Comparison of ENCODE assay signal across 8 cellular contexts in the genomic region with DNA sequence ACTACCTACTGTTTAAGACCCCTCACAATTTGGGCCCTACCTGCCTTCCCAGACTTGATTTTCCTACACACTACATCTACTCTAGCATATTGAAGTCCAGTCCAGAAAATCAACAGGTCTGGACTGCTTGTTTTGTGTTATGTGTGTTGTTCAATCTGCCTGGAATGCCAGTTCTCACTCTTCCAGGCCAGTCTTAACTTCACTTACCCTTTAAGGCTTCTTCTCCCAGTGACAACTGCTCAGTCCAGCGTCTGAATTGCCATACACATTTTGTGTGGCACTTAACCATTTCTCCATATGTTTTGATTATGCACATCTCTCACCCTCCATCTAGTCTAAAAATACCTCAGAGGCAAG. TPM values are rescaled to one million over a fixed set of nuclear protein-coding genes. Genes with fewer than 3 reads are reported as not detected.
DNase-seq lines count a peak whose midpoint lies in the region; ATAC-seq, FAIRE-seq and TF ChIP-seq lines count a peak whose summit lies in the region.

No MANE protein-coding gene starts in this region.

- no peaks in the 10 kb centered on the region for H4K20me1 ChIP-seq in HepG2 (ENCODE audit: insufficient read depth, low read length)

- H3K4me2 ChIP-seq in HepG2 (ENCODE audit: low read depth, low read length) = peak overlapping the region; percentile 76

- H3K4me3 Mint-ChIP-seq in activated CD8-positive, alpha-beta T cell treated with anti-CD3 and anti-CD28 coated beads, Interleukin-2, amount 10 ng/mL, durations not matched to agents 7 days and 5 days = peak overlapping the region; percentile 84

- TF ChIP-seq POLR2A in HepG2 (IDR thresholded peaks at IDR 0.05; ENCODE audit: insufficient read depth in 1 of 2, low read depth in 2 of 2, low read length in 2 of 2) (no peak), right lobe of liver (IDR thresholded peaks at IDR 0.05) (no peak)

- peak overlapping the region; percentile 40 for H3K27ac Mint-ChIP-seq in activated CD8-positive, alpha-beta T cell treated with anti-CD3 and anti-CD28 coated beads, Interleukin-2, amount 10 ng/mL, durations not matched to agents 7 days and 5 days

- peaks cover 46% of the 10 kb centered on the region for H3K4me1 ChIP-seq in HepG2 (ENCODE audit: insufficient read depth, low read length)
- H3K4me1 ChIP-seq in right lobe of liver = peaks cover 0 to 7% (median 2%) of the 10 kb centered on the region in 4 donors
- H3K4me1 ChIP-seq in iPS-15b (ENCODE audit: control insufficient read depth, insufficient read depth, low read length) = peaks cover 9% of the 10 kb centered on the region

- intact Hi-C loops in HepG2 (cut with micrococcal nuclease; ENCODE audit: unreplicated experiment) (no loop called here), right lobe of liver (cut with DNase I) (no loop called here)

- TF ChIP-seq RAD21 in HepG2 (CRISPR knock-in tag; IDR thresholded peaks at IDR 0.05) = no peak

- H3K4me1 Mint-ChIP-seq in activated CD8-positive, alpha-beta T cell treated with anti-CD3 and anti-CD28 coated beads, Interleukin-2, amount 10 ng/mL, durations not matched to agents 7 days and 5 days (ENCODE audit: low read depth) = peaks cover 43% of the 10 kb centered on the region

- FAIRE-seq in HepG2 (lab: Jason Lieb, UNC) = no peak

- CTCF ChIA-PET in HepG2 (lab: Yijun Ruan, JAX; ENCODE audit: low intra/inter-chr PET ratio, low total read pairs) = no interaction called here
- CTCF ChIA-PET in activated CD8-positive, alpha-beta T cell treated with anti-CD3 and anti-CD28 coated beads, Interleukin-2, amount 10 ng/mL, durations not matched to agents 7 days and 5 days (lab: Charles Lee) = no interaction called here

- no peak for ATAC-seq in HepG2
- ATAC-seq in right lobe of liver = no peak
- ATAC-seq in activated CD8-positive, alpha-beta T cell treated with anti-CD3 and anti-CD28 coated beads, Interleukin-2, amount 10 ng/mL, durations not matched to agents 7 days and 5 days = no peak
- ATAC-seq in GM18511 (IDR thresholded peaks at IDR 0.05; ENCODE audit: unreplicated experiment) = no peak

- POLR2A ChIA-PET in HepG2 (lab: Yijun Ruan, JAX) = no interaction called here
- POLR2A ChIA-PET in activated CD8-positive, alpha-beta T cell treated with anti-CD3 and anti-CD28 coated beads, Interleukin-2, amount 10 ng/mL, durations not matched to agents 7 days and 5 days (lab: Charles Lee) = no interaction called here

- H3K4me3 ChIP-seq in HepG2 (replicated peaks in 1 of 3; ENCODE audit: insufficient read depth in 1 of 3, low read depth in 2 of 3, low read length in 3 of 3) = peak overlapping the region; percentile 81 to 87 (median 81)
- no peak overlapping the region for H3K4me3 ChIP-seq in right lobe of liver
- H3K4me3 ChIP-seq in iPS-15b (ENCODE audit: low read depth, low read length) = peak overlapping the region; percentile 97

- H3K27me3 ChIP-seq in HepG2 (ENCODE audit: control insufficient read depth in 1 of 2, insufficient read depth in 2 of 2, low read length in 2 of 2) (peaks cover 0 to 4% of the 10 kb centered on the region in 2 experiments; a peak in 1 of 5 replicates), right lobe of liver (no peaks in the 10 kb centered on the region), iPS-15b (ENCODE audit: control insufficient read depth, insufficient read depth, low read length) (no peaks in the 10 kb centered on the region)

- TF ChIP-seq CTCF in HepG2 (CRISPR knock-in tag; IDR thresholded peaks at IDR 0.05) = no peak
- no peak for TF ChIP-seq CTCF in right lobe of liver (IDR thresholded peaks at IDR 0.05)

- H3K27ac ChIP-seq in HepG2 (ENCODE audit: extremely low read length, insufficient read depth, low read length) (peak overlapping the region; percentile 73), right lobe of liver (no peak overlapping the region)

- peaks cover 57% of the 10 kb centered on the region for H3K79me2 ChIP-seq in HepG2 (ENCODE audit: insufficient read depth, low read length)

- H3K27me3 Mint-ChIP-seq in activated CD8-positive, alpha-beta T cell treated with anti-CD3 and anti-CD28 coated beads, Interleukin-2, amount 10 ng/mL, durations not matched to agents 7 days and 5 days (ENCODE audit: low read depth) = peaks cover 7% of the 10 kb centered on the region

- H3K36me3 ChIP-seq in HepG2 (replicated peaks in 1 of 2; ENCODE audit: control insufficient read depth in 1 of 2, insufficient read depth in 2 of 2, low read length in 2 of 2) (peaks cover 2 to 13% of the 10 kb centered on the region in 2 experiments; a peak in 4 of 5 replicates), right lobe of liver (no peaks in the 10 kb centered on the region), iPS-15b (ENCODE audit: control insufficient read depth, insufficient read depth, low read length) (peaks cover 14% of the 10 kb centered on the region)

- peaks cover 46% of the 10 kb centered on the region for H3K36me3 Mint-ChIP-seq in activated CD8-positive, alpha-beta T cell treated with anti-CD3 and anti-CD28 coated beads, Interleukin-2, amount 10 ng/mL, durations not matched to agents 7 days and 5 days (ENCODE audit: low read depth)

- in situ Hi-C loops in HepG2 (cut with HindIII; ENCODE audit: extremely low pct_ligation_motif_present, low pct_unique_long_range_greater_than_20kb) = no loop called here

- H3K9me3 Mint-ChIP-seq in activated CD8-positive, alpha-beta T cell treated with anti-CD3 and anti-CD28 coated beads, Interleukin-2, amount 10 ng/mL, durations not matched to agents 7 days and 5 days (ENCODE audit: insufficient read depth) = no peaks in the 10 kb centered on the region

- 4% methylated on average over 1 of the region's 1 CpG for WGBS in HepG2 (ENCODE audit: low lambda C conversion rate)
- 25% methylated on average over 1 of the region's 1 CpG for WGBS in right lobe of liver (ENCODE audit: insufficient coverage, low coverage, low lambda C conversion rate, missing lambda C conversion rate)

- TF ChIP-seq EP300 in HepG2 (IDR thresholded peaks at IDR 0.05; ENCODE audit: low read depth in 2 of 2, low read length in 2 of 2) (no peak), HepG2 (CRISPR knock-in tag; IDR thresholded peaks at IDR 0.05; ENCODE audit: borderline replicate concordance) (no peak)

- peak overlapping the region; percentile 75 for H3K9ac ChIP-seq in HepG2 (ENCODE audit: insufficient read depth, low read depth, low read length)
- peak overlapping the region; percentile 73 for H3K9ac ChIP-seq in iPS-15b (ENCODE audit: low read depth, low read length)

- no peak for DNase-seq in HepG2 (ENCODE audit: low spot score)
- DNase-seq in right lobe of liver = no peak
- DNase-seq in activated CD8-positive, alpha-beta T cell treated with anti-CD3 and anti-CD28 coated beads, Interleukin-2, amount 10 ng/mL, durations not matched to agents 7 days and 5 days = no peak
- no peak for DNase-seq in NCI-H1105 (lab: John Stamatoyannopoulos, UW)
- no peak for DNase-seq in putamen (ENCODE audit: low spot score)
- no peak for DNase-seq in activated CD8-positive, alpha-beta memory T cell treated with anti-CD3 and anti-CD28 coated beads, Interleukin-2, amount 50 U/mL, for 48 hours

- H2AFZ ChIP-seq in HepG2 (ENCODE audit: low read length) = peak overlapping the region; percentile 63

- H3K9me3 ChIP-seq in HepG2 (ENCODE audit: low read length) (no peaks in the 10 kb centered on the region), right lobe of liver (no peaks in the 10 kb centered on the region), iPS-15b (ENCODE audit: control insufficient read depth, insufficient read depth, low read length) (no peaks in the 10 kb centered on the region)

- BruUV-seq in HepG2 (replicated peaks; lab: Mats Ljungman, UMichigan) = no TSS peak

TF ChIP-seq in HepG2, 621 proteins besides CTCF, POLR2A, EP300 and RAD21 (continues in another document):
- TF ChIP-seq THYN1 (CRISPR knock-in tag; IDR thresholded peaks at IDR 0.05; ENCODE audit: borderline replicate concordance, low read depth) = no peak

RNA-seq across cellular contexts. Expression of a gene that starts 1.1 kb away (rescaled TPM):
- total RNA-seq in HepG2 (2016; rRNA removed; fragmentation: Illumina TruSeq; extraction: Trizol) (14.3 and 14.8 TPM in 2 replicates), right lobe of liver (1 to 10 TPM in 1 of 6 experiments, under 1 TPM in 4, not detected in 1; 0.05 to 1.1 (median 0.24) TPM)
- total RNA-seq in HepG2 (2016; cell fraction: cytosol; rRNA removed; fragmentation: Illumina TruSeq; extraction: Trizol; ENCODE audit: low read depth) = 2.6 and 3.4 TPM in 2 replicates
- 13.0 and 13.8 TPM in 2 replicates for total RNA-seq in HepG2 (2016; cell fraction: insoluble cytoplasmic fraction; rRNA removed; fragmentation: Illumina TruSeq; extraction: Trizol)
- 5.7 and 6.1 TPM in 2 replicates for total RNA-seq in HepG2 (2016; cell fraction: membrane; rRNA removed; fragmentation: Illumina TruSeq; extraction: Trizol)
- 24.1 and 25.6 TPM in 2 replicates for total RNA-seq in HepG2 (2016; cell fraction: nucleus; rRNA removed; fragmentation: Illumina TruSeq; extraction: Trizol)
- polyA plus RNA-seq in HepG2 (2011; rRNA removed) = 3.3 and 4.1 TPM in 2 replicates
- polyA plus RNA-seq in HepG2 (2011; cell fraction: cytosol; rRNA removed) = 1.7 and 2.0 TPM in 2 replicates
- polyA plus RNA-seq in HepG2 (2011; cell fraction: nucleus; rRNA removed) = 8.1 and 12.8 TPM in 2 replicates
- polyA plus RNA-seq in HepG2 (2012) = 2.6 and 5.2 TPM in 2 replicates
- polyA plus RNA-seq in HepG2 (2016; cell fraction: cytosol; fragmentation: Illumina TruSeq; extraction: Trizol; ENCODE audit: low read depth) = 1.4 and 1.7 TPM in 2 replicates
- 9.6 and 12.3 TPM in 2 replicates for polyA plus RNA-seq in HepG2 (2016; cell fraction: insoluble cytoplasmic fraction; fragmentation: Illumina TruSeq; extraction: Trizol; ENCODE audit: low read depth)
- 2.4 and 2.7 TPM in 2 replicates for polyA plus RNA-seq in HepG2 (2016; cell fraction: membrane; fragmentation: Illumina TruSeq; extraction: Trizol; ENCODE audit: low read depth)
- 35.2 and 38.1 TPM in 2 replicates for polyA plus RNA-seq in HepG2 (2016; cell fraction: nucleus; fragmentation: Illumina TruSeq; extraction: Trizol; ENCODE audit: insufficient read depth, low read depth)
- 12.6 and 58.7 TPM in 2 replicates for polyA minus RNA-seq in HepG2 (2011; rRNA and poly(A)+ RNA removed; ENCODE audit: low replicate concordance)
- polyA minus RNA-seq in HepG2 (2011; cell fraction: cytosol; rRNA and poly(A)+ RNA removed) = 3.0 and 3.7 TPM in 2 replicates
- 15.5 and 18.4 TPM in 2 replicates for polyA minus RNA-seq in HepG2 (2011; cell fraction: nucleus; rRNA and poly(A)+ RNA removed)
- total RNA-seq in activated CD8-positive, alpha-beta T cell treated with anti-CD3 and anti-CD28 coated beads, Interleukin-2, amount 10 ng/mL, durations not matched to agents 7 days and 5 days = 10 to 100 TPM; 36.5 to 36.9 TPM

Comparison
In these comparisons a context has a peak if more than half of its experiments do, and no peak if none do; other contexts are left out.
1. H3K4me3 ChIP-seq: peak in HepG2 (3 of 3) and iPS-15b (single experiment); none in right lobe of liver (0 of 3).